19 cellular contexts compared by ENCODE assay signal in the genomic region with DNA sequence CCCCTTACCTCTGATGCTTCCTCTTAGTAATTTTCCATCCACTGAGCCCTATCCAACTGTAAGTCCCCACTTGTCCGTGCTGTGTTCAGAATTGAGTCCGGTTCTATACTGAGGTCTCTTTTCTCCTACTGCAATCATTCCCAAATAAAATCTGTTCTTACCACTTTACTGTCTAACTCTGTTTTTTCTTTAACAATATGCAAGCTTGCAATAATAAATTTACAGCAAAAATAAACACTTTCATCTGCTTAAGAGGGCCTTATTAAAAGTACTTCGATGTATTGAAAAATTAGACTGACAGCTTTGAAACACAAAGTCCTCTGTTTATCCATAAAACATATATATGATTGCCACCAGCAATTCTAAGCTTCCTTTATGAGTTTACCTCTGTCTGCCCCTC.
"Had no signal": no experiment of that assay in that cellular context is flagged by ENCODE, and none has a peak within 500 bp of the region (broad histone marks: within the 10 kb centered on the region; RNA-seq: fewer than 3 reads in every experiment).

No MANE protein-coding gene starts in this region.

- H3K4me3 ChIP-seq: SJSA1, SK-N-MC had no signal

- H3K9me3 ChIP-seq: SJSA1 had no signal

- H3K27ac ChIP-seq: HL-60, KMS-11, SJSA1, SK-N-MC had no signal

- H3K27me3 ChIP-seq: SJSA1 had no signal

- H3K4me2 ChIP-seq: KMS-11 had no signal

- H3K4me1 ChIP-seq: SJSA1 had no signal

- H3K9ac ChIP-seq: KMS-11 had no signal

- DNase-seq: Kasumi-1, MM.1S, NCI-H1417 treated with DMSO at 0.1 percent for 48 hours, NCI-H1694 treated with DMSO at 0.1 percent for 48 hours, NCI-H1930, NCI-H2171, NCI-H226, NCI-H510A, NCI-H82, Right ventricle myocardium superior, RPMI8226, SIG-M5, SW 1271, T-cell had no signal

- ATAC-seq: T-cell had no signal

- H3K36me3 ChIP-seq: SJSA1 had no signal

- FAIRE-seq: RCC 7860 had no signal
